8 cellular contexts compared by ENCODE assay signal in genomic region chr12:13278249-13278787, GRCh38.
A peak's percentile ranks its signal among the peaks of the same experiment; 100 is the strongest.
DNase-seq lines count a peak whose midpoint lies in the region; ATAC-seq and TF ChIP-seq lines count a peak whose summit lies in the region.

No MANE protein-coding gene starts in this region.

- peak; percentile 98 for TF ChIP-seq CTCF in GM06990 (IDR thresholded peaks at IDR 0.05; ENCODE audit: insufficient read depth, low read length, poor library complexity, severe bottlenecking)

- peaks cover 1% of the 10 kb centered on the region; the same call in 1 of the 2 replicates for H3K27me3 ChIP-seq in GM06990 (replicated peaks; ENCODE audit: control insufficient read depth, insufficient read depth, low read length)

- ATAC-seq in HG02642 (IDR thresholded peaks at IDR 0.05; ENCODE audit: poor library complexity, unreplicated experiment) (peak; percentile 81), GM21576 (IDR thresholded peaks at IDR 0.05; ENCODE audit: unreplicated experiment) (no peak)

- no peak overlapping the region for H3K4me3 ChIP-seq in GM06990 (replicated peaks; ENCODE audit: low read depth, low read length)

- no peaks in the 10 kb centered on the region for H3K36me3 ChIP-seq in GM06990 (ENCODE audit: control insufficient read depth, insufficient read depth, low read length)

- peak; percentile 53 for DNase-seq in GM06990 (ENCODE audit: extremely low read depth, insufficient read length)
- peak; percentile 32 for DNase-seq in NCI-H2171 treated with DMSO at 0.1 percent for 48 hours (lab: John Stamatoyannopoulos, UW)
- peak; percentile 64 to 71 for DNase-seq in activated CD4-positive, alpha-beta T cell treated with anti-CD3 and anti-CD28 coated beads, Interleukin-2, amount 50 U/mL, for 48 hours
- DNase-seq in ecto neural progenitor cell (ENCODE audit: low spot score), result peak; percentile 91
- peak; percentile 74 to 82 for DNase-seq in lung microvascular endothelial cell (ENCODE audit: low read depth in 2 of 2)
- DNase-seq in stimulated activated CD8-positive, alpha-beta memory T cell treated with anti-CD3 and anti-CD28 coated beads, Interleukin-12 subunit alpha, Interleukin-12 subunit beta, amount 100 ng/mL, for 1 hour (ENCODE audit: low read depth), result peak; percentile 29

Comparison
In these comparisons a context has a peak if more than half of its experiments do, and no peak if none do; other contexts are left out.
1. DNase-seq: peak in every context shown above with its lines; median percentile 91 in ecto neural progenitor cell; 78 in lung microvascular endothelial cell; 68 in activated CD4-positive, alpha-beta T cell treated with anti-CD3 and anti-CD28 coated beads, Interleukin-2, amount 50 U/mL, for 48 hours; 53 in GM06990; 32 in NCI-H2171 treated with DMSO at 0.1 percent for 48 hours; 29 in stimulated activated CD8-positive, alpha-beta memory T cell treated with anti-CD3 and anti-CD28 coated beads, Interleukin-12 subunit alpha, Interleukin-12 subunit beta, amount 100 ng/mL, for 1 hour.